Comparison of ENCODE assay signal across 13 cellular contexts in genomic region chr10:125033146-125033924, GRCh38.
"Had no signal": no experiment of that assay in that cellular context is flagged by ENCODE, and none has a peak within 500 bp of the region (broad histone marks: within the 10 kb centered on the region; RNA-seq: fewer than 3 reads in every experiment).

No MANE protein-coding gene starts in this region.

- H3K9me3 ChIP-seq: left ventricle myocardium inferior had no signal

- H3K4me3 Mint-ChIP-seq: activated CD4-positive, alpha-beta T cell treated with anti-CD3 and anti-CD28 coated beads, Interleukin-2, amount 10 ng/mL, durations not matched to agents 7 days and 5 days; activated naive CD8-positive, alpha-beta T cell treated with anti-CD3 and anti-CD28 coated beads, Interleukin-2, amount 10 ng/mL, durations not matched to agents 7 days and 5 days; activated T-helper 1 cell treated with anti-CD3 and anti-CD28 coated beads, Interleukin-12 subunit alpha, Interleukin-12 subunit beta, Interleukin-2, Interleukin-4 antibody, amounts not matched to agents 30 ng/mL and 10 ng/mL and 1 ng/mL, durations not matched to agents 14 hours and 24 hours and 36 hours; naive thymus-derived CD8-positive, alpha-beta T cell; T-helper 2 cell treated with Interferon-gamma antibody and Interleukin-4, amounts not matched to agents 5 μg/mL and 100 μg/mL, for 36 hours; type B pancreatic cell had no signal

- H3K4me1 Mint-ChIP-seq: activated CD4-positive, alpha-beta T cell treated with anti-CD3 and anti-CD28 coated beads, Interleukin-2, amount 10 ng/mL, durations not matched to agents 7 days and 5 days; activated naive CD8-positive, alpha-beta T cell treated with anti-CD3 and anti-CD28 coated beads, Interleukin-2, amount 10 ng/mL, durations not matched to agents 7 days and 5 days; naive thymus-derived CD8-positive, alpha-beta T cell had no signal

- H3K27me3 Mint-ChIP-seq: type B pancreatic cell had no signal

- H3K27me3 ChIP-seq: dorsolateral prefrontal cortex had no signal

- H3K4me3 ChIP-seq: dorsolateral prefrontal cortex, left ventricle myocardium inferior had no signal

- H3K36me3 Mint-ChIP-seq: activated naive CD8-positive, alpha-beta T cell treated with anti-CD3 and anti-CD28 coated beads, Interleukin-2, amount 10 ng/mL, durations not matched to agents 7 days and 5 days; naive thymus-derived CD8-positive, alpha-beta T cell had no signal

- H3K36me3 ChIP-seq: left ventricle myocardium inferior had no signal

- H3K9me3 Mint-ChIP-seq: activated CD4-positive, alpha-beta T cell treated with anti-CD3 and anti-CD28 coated beads, Interleukin-2, amount 10 ng/mL, durations not matched to agents 7 days and 5 days; activated naive CD8-positive, alpha-beta T cell treated with anti-CD3 and anti-CD28 coated beads, Interleukin-2, amount 10 ng/mL, durations not matched to agents 7 days and 5 days; activated T-helper 1 cell treated with anti-CD3 and anti-CD28 coated beads, Interleukin-12 subunit alpha, Interleukin-12 subunit beta, Interleukin-2, Interleukin-4 antibody, amounts not matched to agents 30 ng/mL and 10 ng/mL and 1 ng/mL, durations not matched to agents 14 hours and 24 hours and 36 hours; naive thymus-derived CD8-positive, alpha-beta T cell; T-helper 2 cell treated with Interferon-gamma antibody and Interleukin-4, amounts not matched to agents 5 μg/mL and 100 μg/mL, for 36 hours; type B pancreatic cell had no signal

- H3K27ac Mint-ChIP-seq: activated CD4-positive, alpha-beta T cell treated with anti-CD3 and anti-CD28 coated beads, Interleukin-2, amount 10 ng/mL, durations not matched to agents 7 days and 5 days; activated naive CD8-positive, alpha-beta T cell treated with anti-CD3 and anti-CD28 coated beads, Interleukin-2, amount 10 ng/mL, durations not matched to agents 7 days and 5 days; activated T-helper 1 cell treated with anti-CD3 and anti-CD28 coated beads, Interleukin-12 subunit alpha, Interleukin-12 subunit beta, Interleukin-2, Interleukin-4 antibody, amounts not matched to agents 30 ng/mL and 10 ng/mL and 1 ng/mL, durations not matched to agents 14 hours and 24 hours and 36 hours; naive thymus-derived CD8-positive, alpha-beta T cell; T-helper 2 cell treated with Interferon-gamma antibody and Interleukin-4, amounts not matched to agents 5 μg/mL and 100 μg/mL, for 36 hours had no signal

- H3K27ac ChIP-seq: dorsolateral prefrontal cortex, left ventricle myocardium inferior had no signal

- DNase-seq: activated CD4-positive, alpha-beta T cell treated with anti-CD3 and anti-CD28 coated beads, Interleukin-2, amount 10 ng/mL, durations not matched to agents 7 days and 5 days; activated CD8-positive, alpha-beta memory T cell treated with anti-CD3 and anti-CD28 coated beads for 24 hours; activated naive CD4-positive, alpha-beta T cell; activated naive CD8-positive, alpha-beta T cell treated with anti-CD3 and anti-CD28 coated beads, Interleukin-2, amount 10 ng/mL, durations not matched to agents 7 days and 5 days; dorsolateral prefrontal cortex; erythroblast; hypothalamus; left ventricle myocardium inferior; stimulated activated naive CD8-positive, alpha-beta T cell treated with anti-CD3 and anti-CD28 coated beads, Interleukin-15, Interleukin-2, amounts not matched to agents 100 U/mL and 50 U/mL, for 24 hours had no signal
